ENCODE assay signal across 23 cellular contexts in the genomic region with DNA sequence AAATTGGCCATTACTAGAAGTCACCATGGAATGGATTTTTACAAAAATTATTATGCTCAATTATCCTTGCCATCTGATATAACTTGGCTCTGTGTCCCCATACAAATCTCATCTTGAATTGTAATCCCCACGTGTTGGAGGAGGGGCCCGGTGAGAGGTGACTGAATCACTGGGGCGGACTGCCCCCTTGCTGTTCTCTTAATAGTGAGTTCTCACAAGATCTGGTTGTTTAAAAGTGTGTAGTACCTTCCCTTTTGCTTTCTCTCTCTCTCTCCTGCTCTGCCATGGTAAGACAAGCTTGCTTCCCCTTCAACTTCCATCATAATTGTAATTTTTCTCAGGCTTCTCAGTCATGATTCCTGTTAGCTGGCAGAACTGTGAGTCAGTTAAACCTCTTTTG.
"Had no signal": no experiment of that assay in that cellular context is flagged by ENCODE, and none has a peak within 500 bp of the region (broad histone marks: within the 10 kb centered on the region; RNA-seq: fewer than 3 reads in every experiment).

No MANE protein-coding gene starts in this region.

- H3K9me3 Mint-ChIP-seq: mesothelial cell of epicardium had no signal

- H3K27me3 Mint-ChIP-seq: activated CD4-positive, alpha-beta memory T cell treated with anti-CD3 and anti-CD28 coated beads for 36 hours; activated naive CD4-positive, alpha-beta T cell treated with anti-CD3 and anti-CD28 coated beads, Interleukin-2, amount 10 ng/mL, durations not matched to agents 7 days and 5 days; dendritic cell treated with granulocyte-macrophage colony-stimulating factor and Interleukin-4, amounts not matched to agents 40 ng/mL and 50 ng/mL, for 4 days; T-helper 17 cell had no signal

- H3K36me3 Mint-ChIP-seq: activated CD4-positive, alpha-beta memory T cell treated with anti-CD3 and anti-CD28 coated beads for 36 hours; activated naive CD4-positive, alpha-beta T cell treated with anti-CD3 and anti-CD28 coated beads, Interleukin-2, amount 10 ng/mL, durations not matched to agents 7 days and 5 days; immature natural killer cell; mesothelial cell of epicardium; natural killer cell had no signal

- H3K4me1 Mint-ChIP-seq: activated naive CD4-positive, alpha-beta T cell treated with anti-CD3 and anti-CD28 coated beads, Interleukin-2, amount 10 ng/mL, durations not matched to agents 7 days and 5 days; immature natural killer cell; natural killer cell; T-helper 17 cell had no signal

- H3K4me3 Mint-ChIP-seq: activated CD4-positive, alpha-beta memory T cell treated with anti-CD3 and anti-CD28 coated beads for 36 hours; activated naive CD4-positive, alpha-beta T cell treated with anti-CD3 and anti-CD28 coated beads, Interleukin-2, amount 10 ng/mL, durations not matched to agents 7 days and 5 days; activated T-cell treated with anti-CD3 and anti-CD28 coated beads, Interleukin-2, amount 50 U/mL, for 72 hours; dendritic cell treated with granulocyte-macrophage colony-stimulating factor and Interleukin-4, amounts not matched to agents 40 ng/mL and 50 ng/mL, for 4 days; immature natural killer cell; mesothelial cell of epicardium; natural killer cell; T-helper 17 cell had no signal

- H3K4me3 ChIP-seq: left lung, lung, ovary, prostate gland, right atrium auricular region, upper lobe of left lung had no signal

- H3K27ac ChIP-seq: foreskin keratinocyte, left lung, neutrophil, ovary, prostate gland, right atrium auricular region, upper lobe of left lung had no signal

- DNase-seq: activated CD4-positive, alpha-beta memory T cell treated with anti-CD3 and anti-CD28 coated beads for 36 hours; activated CD4-positive, alpha-beta T cell treated with anti-CD3 and anti-CD28 coated beads for 48 hours; activated effector memory CD4-positive, alpha-beta T cell treated with anti-CD3 and anti-CD28 coated beads, Interleukin-2, amount 50 U/mL, for 16 hours; activated naive CD4-positive, alpha-beta T cell treated with anti-CD3 and anti-CD28 coated beads, Interleukin-2, amount 10 ng/mL, durations not matched to agents 7 days and 5 days; activated T-cell treated with anti-CD3 and anti-CD28 coated beads, Interleukin-2, amount 50 U/mL, for 72 hours; amygdala; cerebellar nuclear complex; effector CD4-positive, alpha-beta T cell; immature natural killer cell; left lung; natural killer cell; ovary; stimulated activated CD4-positive, alpha-beta T cell treated with anti-CD3 and anti-CD28 coated beads, Interleukin-4, amount 100 ng/mL, for 24 hours; stimulated activated naive CD4-positive, alpha-beta T cell treated with Interleukin-2 at 50 U/mL for 16 hours; T-helper 17 cell; upper lobe of left lung had no signal

- H3K4me1 ChIP-seq: foreskin keratinocyte, left lung, prostate gland, right atrium auricular region, upper lobe of left lung had no signal

- H3K27ac Mint-ChIP-seq: activated CD4-positive, alpha-beta memory T cell treated with anti-CD3 and anti-CD28 coated beads for 36 hours; activated naive CD4-positive, alpha-beta T cell treated with anti-CD3 and anti-CD28 coated beads, Interleukin-2, amount 10 ng/mL, durations not matched to agents 7 days and 5 days; activated T-cell treated with anti-CD3 and anti-CD28 coated beads, Interleukin-2, amount 50 U/mL, for 72 hours; dendritic cell treated with granulocyte-macrophage colony-stimulating factor and Interleukin-4, amounts not matched to agents 40 ng/mL and 50 ng/mL, for 4 days; immature natural killer cell; natural killer cell; T-helper 17 cell had no signal

- H3K36me3 ChIP-seq: left lung, neutrophil, ovary, prostate gland, right atrium auricular region, upper lobe of left lung had no signal

- H3K27me3 ChIP-seq: foreskin keratinocyte, left lung, neutrophil, ovary, right atrium auricular region, upper lobe of left lung had no signal

- ATAC-seq: activated T-cell treated with anti-CD3 and anti-CD28 coated beads, Interleukin-2, amount 50 U/mL, for 72 hours; foreskin keratinocyte; left lung; natural killer cell; T-helper 17 cell had no signal
